ENCODE assay signal across 1 cellular context in genomic region chr3:169542347-169542751, GRCh38.
TF ChIP-seq lines count a peak whose summit lies in the region.

No MANE protein-coding gene starts in this region.

TF ChIP-seq in HEK293, 187 proteins besides CTCF, POLR2A, EP300 and RAD21 (continued from another document and continues in another):
- TF ChIP-seq ZNF692 (tag by site-specific recombination; IDR thresholded peaks at IDR 0.05) (peak; percentile 31; the same call in 1 of the 2 replicates), ZNF629 (tag by site-specific recombination; IDR thresholded peaks at IDR 0.05) (peak; percentile 89), ZNF704 (tag by site-specific recombination; IDR thresholded peaks at IDR 0.05) (no peak), ZFHX2 (tag by site-specific recombination; conservative IDR thresholded peaks at IDR 0.05) (peak; percentile 36), ZNF513 (tag by site-specific recombination; IDR thresholded peaks at IDR 0.05) (0 out of 2 replicates have a peak, but pooled peaks have one; percentile 12), ZNF596 (tag by site-specific recombination; IDR thresholded peaks at IDR 0.05) (peak; percentile 62; the same call in 1 of the 2 replicates), PRDM4 (tag by site-specific recombination; IDR thresholded peaks at IDR 0.05) (peak; percentile 65), ZNF391 (tag by site-specific recombination; IDR thresholded peaks at IDR 0.05; ENCODE audit: borderline replicate concordance, low read depth) (peak; percentile 39; the same call in 1 of the 2 replicates), GLIS1 (tag by site-specific recombination; IDR thresholded peaks at IDR 0.05) (peak; percentile 51; the same call in 1 of the 2 replicates), PRDM1 (tag by site-specific recombination; IDR thresholded peaks at IDR 0.05) (0 out of 2 replicates have a peak, but pooled peaks have one; percentile 11), ZFP3 (tag by site-specific recombination; IDR thresholded peaks at IDR 0.05; ENCODE audit: low read depth) (no peak), TRIM28 (IDR thresholded peaks at IDR 0.05; ENCODE audit: borderline replicate concordance, low read length) (0 out of 2 replicates have a peak, but pooled peaks have one; percentile 49), ZFP37 (tag by site-specific recombination; IDR thresholded peaks at IDR 0.05) (no peak), OSR2 (tag by site-specific recombination; IDR thresholded peaks at IDR 0.05) (peak; percentile 96), BCL11A (tag by site-specific recombination; IDR thresholded peaks at IDR 0.05; ENCODE audit: low read depth) (peak; percentile 53; the same call in 1 of the 2 replicates), ZNF24 (tag by site-specific recombination; IDR thresholded peaks at IDR 0.05) (peak; percentile 87), ZNF514 (tag by site-specific recombination; IDR thresholded peaks at IDR 0.05) (no peak), SCRT2 (tag by site-specific recombination; IDR thresholded peaks at IDR 0.05) (peak; percentile 18; the same call in 1 of the 2 replicates), ZFP69B (tag by site-specific recombination; IDR thresholded peaks at IDR 0.05) (peak; percentile 60), ZSCAN4 (tag by site-specific recombination; IDR thresholded peaks at IDR 0.05) (peak; percentile 31; the same call in 1 of the 2 replicates), ZNF398 (tag by site-specific recombination; IDR thresholded peaks at IDR 0.05) (peak; percentile 51), EGR2 (tag by site-specific recombination; IDR thresholded peaks at IDR 0.05; ENCODE audit: low read depth) (no peak), SALL2 (tag by site-specific recombination; IDR thresholded peaks at IDR 0.05; ENCODE audit: borderline replicate concordance) (no peak), KLF17 (tag by site-specific recombination; IDR thresholded peaks at IDR 0.05) (no peak), FEZF1 (tag by site-specific recombination; IDR thresholded peaks at IDR 0.05) (peak; percentile 96), WT1 (tag by site-specific recombination; IDR thresholded peaks at IDR 0.05) (peak; percentile 90), HIC1 (tag by site-specific recombination; IDR thresholded peaks at IDR 0.05) (peak; percentile 47; the same call in 1 of the 2 replicates), ZNF221 (tag by site-specific recombination; IDR thresholded peaks at IDR 0.05; ENCODE audit: borderline replicate concordance) (no peak), ZNF530 (tag by site-specific recombination; IDR thresholded peaks at IDR 0.05; ENCODE audit: low read depth) (no peak), ZNF501 (tag by site-specific recombination; IDR thresholded peaks at IDR 0.05) (no peak), ZNF473 (tag by site-specific recombination; IDR thresholded peaks at IDR 0.05) (no peak), ZNF214 (tag by site-specific recombination; IDR thresholded peaks at IDR 0.05; ENCODE audit: borderline replicate concordance) (no peak; the same call in 1 of the 2 replicates), MYNN (tag by site-specific recombination; IDR thresholded peaks at IDR 0.05; ENCODE audit: borderline replicate concordance) (0 out of 2 replicates have a peak, but pooled peaks have one; percentile 42), ZNF274 (IDR thresholded peaks at IDR 0.05; ENCODE audit: low read length) (no peak), ZNF274 (tag by site-specific recombination; IDR thresholded peaks at IDR 0.05; ENCODE audit: borderline replicate concordance) (no peak), ZNF580 (tag by site-specific recombination; IDR thresholded peaks at IDR 0.05) (peak; percentile 27; the same call in 1 of the 2 replicates), ZNF366 (tag by site-specific recombination; conservative IDR thresholded peaks at IDR 0.05) (peak; percentile 92), ZNF10 (tag by site-specific recombination; IDR thresholded peaks at IDR 0.05) (peak; percentile 47; the same call in 1 of the 2 replicates), KLF8 (tag by site-specific recombination; IDR thresholded peaks at IDR 0.05) (peak; percentile 75), ATF2 (tag by site-specific recombination; IDR thresholded peaks at IDR 0.05; ENCODE audit: low read depth) (peak; percentile 86), ZBTB26 (tag by site-specific recombination; optimal IDR thresholded peaks at IDR 0.05) (no peak), ZNF2 (tag by site-specific recombination; IDR thresholded peaks at IDR 0.05) (peak; percentile 72; the same call in 1 of the 2 replicates), ZEB2 (tag by site-specific recombination; IDR thresholded peaks at IDR 0.05) (peak; percentile 94), ZNF645 (tag by site-specific recombination; IDR thresholded peaks at IDR 0.05) (no peak)
